In the genomic region with DNA sequence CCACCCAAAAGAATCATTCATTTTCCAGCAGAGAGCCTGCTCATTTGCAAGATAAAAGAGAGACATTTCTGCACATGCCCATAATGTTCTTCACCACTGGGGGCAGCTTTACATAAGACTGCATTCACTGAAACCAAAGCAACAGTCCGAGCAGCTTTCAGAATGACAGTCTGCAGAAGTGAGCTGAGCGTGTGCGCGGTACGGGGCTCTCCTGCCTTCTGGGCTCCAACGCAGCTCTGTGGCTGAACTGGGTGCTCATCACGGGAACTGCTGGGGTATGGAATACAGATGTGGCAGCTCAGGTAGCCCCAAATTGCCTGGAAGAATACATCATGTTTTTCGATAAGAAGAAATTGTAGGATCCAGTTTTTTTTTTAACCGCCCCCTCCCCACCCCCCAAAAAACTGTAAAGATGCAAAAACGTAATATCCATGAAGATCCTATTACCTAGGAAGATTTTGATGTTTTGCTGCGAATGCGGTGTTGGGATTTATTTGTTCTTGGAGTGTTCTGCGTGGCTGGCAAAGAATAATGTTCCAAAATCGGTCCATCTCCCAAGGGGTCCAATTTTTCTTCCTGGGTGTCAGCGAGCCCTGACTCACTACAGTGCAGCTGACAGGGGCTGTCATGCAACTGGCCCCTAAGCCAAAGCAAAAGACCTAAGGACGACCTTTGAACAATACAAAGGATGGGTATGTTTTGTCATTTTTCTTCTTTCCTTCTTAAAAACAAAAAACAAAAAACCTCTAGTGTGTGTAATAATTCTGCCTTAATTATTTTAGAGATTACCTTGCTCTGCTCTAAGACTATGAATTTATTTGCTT, we compare ENCODE assay signal across 8 cellular contexts. TPM values are rescaled to one million over a fixed set of nuclear protein-coding genes. Genes with fewer than 3 reads are reported as not detected.
DNase-seq lines count a peak whose midpoint lies in the region; ATAC-seq and TF ChIP-seq lines count a peak whose summit lies in the region.

A gene (plus strand): TSS at position 141 of the 824 bp plus-strand sequence.

- peaks cover 4% of the 10 kb centered on the region for H3K4me1 ChIP-seq in CD4-positive, alpha-beta memory T cell (ENCODE audit: insufficient read depth, low read length)
- H3K4me1 ChIP-seq in osteoblast (ENCODE audit: insufficient read depth, low read length): no peaks in the 10 kb centered on the region

- POLR2A ChIA-PET in CD4-positive, alpha-beta memory T cell (lab: Charles Lee; ENCODE audit: partially characterized antibody): no interaction called here
- POLR2A ChIA-PET in activated CD8-positive, alpha-beta T cell treated with anti-CD3 and anti-CD28 coated beads for 36 hours (lab: Charles Lee): no interaction called here

- no peaks in the 10 kb centered on the region for H4K20me1 ChIP-seq in osteoblast (ENCODE audit: insufficient read depth, low read length)

- H3K9me3 Mint-ChIP-seq in CD4-positive, alpha-beta memory T cell: peaks cover 0 to 4% (median 0%) of the 10 kb centered on the region in 8 donors
- H3K9me3 Mint-ChIP-seq in activated CD8-positive, alpha-beta T cell treated with anti-CD3 and anti-CD28 coated beads for 36 hours: no peaks in the 10 kb centered on the region

- peaks cover 0 to 5% (median under 1%) of the 10 kb centered on the region in 4 donors for H3K4me1 Mint-ChIP-seq in CD4-positive, alpha-beta memory T cell
- no peaks in the 10 kb centered on the region for H3K4me1 Mint-ChIP-seq in activated CD8-positive, alpha-beta T cell treated with anti-CD3 and anti-CD28 coated beads for 36 hours (ENCODE audit: low read depth)

- H3K4me2 ChIP-seq in osteoblast (ENCODE audit: insufficient read depth, low read length): peak within 1 kb of the TSS; percentile 58

- no peaks in the 10 kb centered on the region for H3K36me3 Mint-ChIP-seq in CD4-positive, alpha-beta memory T cell
- no peaks in the 10 kb centered on the region for H3K36me3 Mint-ChIP-seq in activated CD8-positive, alpha-beta T cell treated with anti-CD3 and anti-CD28 coated beads for 36 hours (ENCODE audit: low read depth)

- peak; percentile 7 to 28 (median 13) for DNase-seq in CD4-positive, alpha-beta memory T cell
- DNase-seq in NCI-H2081 treated with DMSO at 0.1 percent for 48 hours (lab: John Stamatoyannopoulos, UW) (peak; percentile 44), globus pallidus (ENCODE audit: low spot score) (peak; percentile 93), osteoblast (ENCODE audit: insufficient read length, low spot score, missing footprints) (peak; percentile 81), OCI-M2 (lab: John Stamatoyannopoulos, UW; ENCODE audit: unreplicated experiment) (no peak)
- DNase-seq in activated CD8-positive, alpha-beta T cell treated with anti-CD3 and anti-CD28 coated beads for 36 hours: peak; percentile 28

- H3K27ac ChIP-seq in CD4-positive, alpha-beta memory T cell (ENCODE audit: low read depth, low read length): no peak within 1 kb of the TSS
- H3K27ac ChIP-seq in osteoblast (ENCODE audit: low read depth, low read length): no peak within 1 kb of the TSS

- H3K79me2 ChIP-seq in osteoblast (ENCODE audit: insufficient read depth, low read length): no peaks in the 10 kb centered on the region

- peak within 1 kb of the TSS; percentile 46 for H2AFZ ChIP-seq in osteoblast (ENCODE audit: low read length)

- H3K36me3 ChIP-seq in CD4-positive, alpha-beta memory T cell (ENCODE audit: insufficient read depth, low read length): no peaks in the 10 kb centered on the region
- H3K36me3 ChIP-seq in osteoblast (ENCODE audit: insufficient read depth, low read length): no peaks in the 10 kb centered on the region

- no peak within 1 kb of the TSS for H3K4me3 ChIP-seq in CD4-positive, alpha-beta memory T cell (ENCODE audit: low read length in 2 of 2)
- peak within 1 kb of the TSS; percentile 50 for H3K4me3 ChIP-seq in osteoblast (ENCODE audit: insufficient read depth, low read length)

- H3K4me3 Mint-ChIP-seq in CD4-positive, alpha-beta memory T cell: peak within 1 kb of the TSS in 1 of 8 donors; percentile 29
- H3K4me3 Mint-ChIP-seq in activated CD8-positive, alpha-beta T cell treated with anti-CD3 and anti-CD28 coated beads for 36 hours: no peak within 1 kb of the TSS

- intact Hi-C loops in CD4-positive, alpha-beta memory T cell (cut with micrococcal nuclease): no loop called here
- intact Hi-C loops in activated CD8-positive, alpha-beta T cell treated with anti-CD3 and anti-CD28 coated beads for 36 hours (cut with micrococcal nuclease): no loop called here

- ATAC-seq in GM18519 (IDR thresholded peaks at IDR 0.05; ENCODE audit: low FRiP score, unreplicated experiment): peak; percentile 100
- ATAC-seq in HG02970 (IDR thresholded peaks at IDR 0.05; ENCODE audit: low FRiP score, unreplicated experiment): peak; percentile 99
- peak; percentile 85 for ATAC-seq in activated CD8-positive, alpha-beta T cell treated with anti-CD3 and anti-CD28 coated beads for 36 hours

- peaks cover 19 to 23% of the 10 kb centered on the region in 2 donors for H3K27me3 Mint-ChIP-seq in CD4-positive, alpha-beta memory T cell
- H3K27me3 Mint-ChIP-seq in activated CD8-positive, alpha-beta T cell treated with anti-CD3 and anti-CD28 coated beads for 36 hours: peaks cover 36% of the 10 kb centered on the region

- H3K9me3 ChIP-seq in CD4-positive, alpha-beta memory T cell (ENCODE audit: control insufficient read depth in 1 of 2, low read length in 2 of 2): no peaks in the 10 kb centered on the region
- no peaks in the 10 kb centered on the region for H3K9me3 ChIP-seq in osteoblast (ENCODE audit: low read depth, low read length)

- CTCF ChIA-PET in CD4-positive, alpha-beta memory T cell (lab: Charles Lee; ENCODE audit: partially characterized antibody): no interaction called here
- CTCF ChIA-PET in activated CD8-positive, alpha-beta T cell treated with anti-CD3 and anti-CD28 coated beads for 36 hours (lab: Charles Lee): interaction anchor here (1.2 kb wide), 1 partner anchor 98 kb away, joined by 3 read pairs; no protein-coding TSS in a partner anchor

- H3K27ac Mint-ChIP-seq in CD4-positive, alpha-beta memory T cell: no peak within 1 kb of the TSS
- H3K27ac Mint-ChIP-seq in activated CD8-positive, alpha-beta T cell treated with anti-CD3 and anti-CD28 coated beads for 36 hours: no peak within 1 kb of the TSS

- H3K27me3 ChIP-seq in CD4-positive, alpha-beta memory T cell (ENCODE audit: insufficient read depth, low read length): no peaks in the 10 kb centered on the region
- H3K27me3 ChIP-seq in osteoblast (ENCODE audit: insufficient read depth, low read length): peaks cover 10% of the 10 kb centered on the region

- no peak for TF ChIP-seq CTCF in activated CD8-positive, alpha-beta T cell treated with anti-CD3 and anti-CD28 coated beads for 36 hours (IDR thresholded peaks at IDR 0.05)
- peak; percentile 58 for TF ChIP-seq CTCF in osteoblast (IDR thresholded peaks at IDR 0.05; ENCODE audit: extremely low read depth, low read depth, low read length)

RNA-seq across cellular contexts. Expression of the gene that starts here (rescaled TPM):
- total RNA-seq in CD4-positive, alpha-beta memory T cell: not detected
- polyA plus RNA-seq in CD4-positive, alpha-beta memory T cell: not detected
- total RNA-seq in activated CD8-positive, alpha-beta T cell treated with anti-CD3 and anti-CD28 coated beads for 36 hours: not detected
- total RNA-seq in osteoblast: not detected in 2 replicates

Comparison
In these comparisons a context has a peak if more than half of its experiments do, and no peak if none do; other contexts are left out.
1. Peak in DNase-seq in CD4-positive, alpha-beta memory T cell; RNA of the gene not detected or under 1 TPM.
2. Peak in DNase-seq and ATAC-seq in activated CD8-positive, alpha-beta T cell treated with anti-CD3 and anti-CD28 coated beads for 36 hours; RNA of the gene not detected or under 1 TPM.
3. Peak in DNase-seq, H3K4me3 ChIP-seq and H3K4me2 ChIP-seq in osteoblast; RNA of the gene not detected or under 1 TPM.